ENCODE assay signal across 9 cellular contexts in genomic region chr21:44085491-44086321, GRCh38. TPM values are rescaled to one million over a fixed set of nuclear protein-coding genes. Genes with fewer than 3 reads are reported as not detected.
DNase-seq lines count a peak whose midpoint lies in the region; ATAC-seq, FAIRE-seq and TF ChIP-seq lines count a peak whose summit lies in the region.
"Had no signal": no experiment of that assay in that cellular context is flagged by ENCODE, and none has a peak within 500 bp of the region (broad histone marks: within the 10 kb centered on the region; RNA-seq: fewer than 3 reads in every experiment).

No MANE protein-coding gene starts in this region.

- ATAC-seq in GM18868 (IDR thresholded peaks at IDR 0.05; ENCODE audit: unreplicated experiment) (no peak), GM21423 (IDR thresholded peaks at IDR 0.05; ENCODE audit: unreplicated experiment) (no peak)

- TF ChIP-seq CTCF in CD14-positive monocyte (IDR thresholded peaks at IDR 0.05): no peak

- no peak overlapping the region for H3K4me3 Mint-ChIP-seq in CD14-positive monocyte
- peak overlapping the region; percentile 86 for H3K4me3 Mint-ChIP-seq in activated T-helper 1 cell treated with anti-CD3 and anti-CD28 coated beads, Interleukin-12 subunit alpha, Interleukin-12 subunit beta, Interleukin-2, Interleukin-4 antibody, amounts not matched to agents 30 ng/mL and 10 ng/mL and 1 ng/mL, durations not matched to agents 14 hours and 24 hours and 36 hours

- peak; percentile 27 for DNase-seq in CD14-positive monocyte (ENCODE audit: low spot score)
- DNase-seq in activated T-helper 1 cell treated with anti-CD3 and anti-CD28 coated beads, Interleukin-12 subunit alpha, Interleukin-12 subunit beta, Interleukin-2, Interleukin-4 antibody, amounts not matched to agents 30 ng/mL and 10 ng/mL and 1 ng/mL, durations not matched to agents 14 hours and 24 hours and 36 hours (ENCODE audit: low spot score): no peak
- DNase-seq in frontal cortex (ENCODE audit: low spot score in 2 of 2): peak; percentile 41 to 54
- peak in 50 of 56 donors; percentile 24 to 84 (median 67) for DNase-seq in nucleus accumbens (lab: John Stamatoyannopoulos, UW)
- no peak for DNase-seq in AG08396 (ENCODE audit: low spot score)
- DNase-seq in SW 1271 (lab: John Stamatoyannopoulos, UW): no peak
- DNase-seq: erythroblast had no signal

- H3K27me3 Mint-ChIP-seq in CD14-positive monocyte (ENCODE audit: low read depth in 3 of 3): peaks cover 0 to 2% (median 0%) of the 10 kb centered on the region in 3 donors
- no peaks in the 10 kb centered on the region for H3K27me3 Mint-ChIP-seq in activated T-helper 1 cell treated with anti-CD3 and anti-CD28 coated beads, Interleukin-12 subunit alpha, Interleukin-12 subunit beta, Interleukin-2, Interleukin-4 antibody, amounts not matched to agents 30 ng/mL and 10 ng/mL and 1 ng/mL, durations not matched to agents 14 hours and 24 hours and 36 hours (ENCODE audit: insufficient read depth)

- intact Hi-C loops in CD14-positive monocyte (cut with micrococcal nuclease): no loop called here
- intact Hi-C loops in activated T-helper 1 cell treated with anti-CD3 and anti-CD28 coated beads, Interleukin-12 subunit alpha, Interleukin-12 subunit beta, Interleukin-2, Interleukin-4 antibody, amounts not matched to agents 30 ng/mL and 10 ng/mL and 1 ng/mL, durations not matched to agents 14 hours and 24 hours and 36 hours (cut with micrococcal nuclease): loop anchor here (2.0 kb wide), 1 partner anchor 61 kb away; no protein-coding TSS in a partner anchor

- peak overlapping the region in 2 of 7 donors; percentile 64 to 76 for H3K27ac Mint-ChIP-seq in CD14-positive monocyte
- peak overlapping the region; percentile 98 for H3K27ac Mint-ChIP-seq in activated T-helper 1 cell treated with anti-CD3 and anti-CD28 coated beads, Interleukin-12 subunit alpha, Interleukin-12 subunit beta, Interleukin-2, Interleukin-4 antibody, amounts not matched to agents 30 ng/mL and 10 ng/mL and 1 ng/mL, durations not matched to agents 14 hours and 24 hours and 36 hours

- peaks cover 89 to 100% of the 10 kb centered on the region in 2 donors for H3K36me3 Mint-ChIP-seq in CD14-positive monocyte
- peaks cover 84% of the 10 kb centered on the region for H3K36me3 Mint-ChIP-seq in activated T-helper 1 cell treated with anti-CD3 and anti-CD28 coated beads, Interleukin-12 subunit alpha, Interleukin-12 subunit beta, Interleukin-2, Interleukin-4 antibody, amounts not matched to agents 30 ng/mL and 10 ng/mL and 1 ng/mL, durations not matched to agents 14 hours and 24 hours and 36 hours (ENCODE audit: low read depth)

- peak; percentile 92 for FAIRE-seq in frontal cortex (lab: Jason Lieb, UNC)

- peaks cover 31% of the 10 kb centered on the region for H3K4me1 Mint-ChIP-seq in CD14-positive monocyte
- H3K4me1 Mint-ChIP-seq in activated T-helper 1 cell treated with anti-CD3 and anti-CD28 coated beads, Interleukin-12 subunit alpha, Interleukin-12 subunit beta, Interleukin-2, Interleukin-4 antibody, amounts not matched to agents 30 ng/mL and 10 ng/mL and 1 ng/mL, durations not matched to agents 14 hours and 24 hours and 36 hours (ENCODE audit: low read depth): peaks cover 95% of the 10 kb centered on the region

- no peaks in the 10 kb centered on the region for H3K9me3 Mint-ChIP-seq in CD14-positive monocyte
- H3K9me3 Mint-ChIP-seq in activated T-helper 1 cell treated with anti-CD3 and anti-CD28 coated beads, Interleukin-12 subunit alpha, Interleukin-12 subunit beta, Interleukin-2, Interleukin-4 antibody, amounts not matched to agents 30 ng/mL and 10 ng/mL and 1 ng/mL, durations not matched to agents 14 hours and 24 hours and 36 hours: no peaks in the 10 kb centered on the region

RNA-seq across cellular contexts. Expression of gene PWP2, which starts 21.5 kb away (rescaled TPM):
- polyA plus RNA-seq in CD14-positive monocyte: 1 to 10 TPM; 4.4 TPM
- 11.9 and 15.1 TPM in 2 replicates for total RNA-seq in activated T-helper 1 cell treated with anti-CD3 and anti-CD28 coated beads, Interleukin-12 subunit alpha, Interleukin-12 subunit beta, Interleukin-2, Interleukin-4 antibody, amounts not matched to agents 30 ng/mL and 10 ng/mL and 1 ng/mL, durations not matched to agents 14 hours and 24 hours and 36 hours
- 7.3 TPM for total RNA-seq in frontal cortex

RNA-seq across cellular contexts. Expression of gene GATD3, which starts 47.8 kb away (rescaled TPM):
- 10 to 100 TPM; 35.8 to 42.4 TPM for polyA plus RNA-seq in CD14-positive monocyte
- 9.5 and 13.8 TPM in 2 replicates for total RNA-seq in activated T-helper 1 cell treated with anti-CD3 and anti-CD28 coated beads, Interleukin-12 subunit alpha, Interleukin-12 subunit beta, Interleukin-2, Interleukin-4 antibody, amounts not matched to agents 30 ng/mL and 10 ng/mL and 1 ng/mL, durations not matched to agents 14 hours and 24 hours and 36 hours
- 28.1 TPM for total RNA-seq in frontal cortex

Comparison
In these comparisons a context has a peak if more than half of its experiments do, and no peak if none do; other contexts are left out.
1. DNase-seq: peak in CD14-positive monocyte (single experiment), frontal cortex (2 of 2) and nucleus accumbens (50 of 56); none in activated T-helper 1 cell treated with anti-CD3 and anti-CD28 coated beads, Interleukin-12 subunit alpha, Interleukin-12 subunit beta, Interleukin-2, Interleukin-4 antibody, amounts not matched to agents 30 ng/mL and 10 ng/mL and 1 ng/mL, durations not matched to agents 14 hours and 24 hours and 36 hours (single experiment), AG08396 (single experiment) and SW 1271 (0 of 2).